ENCODE assay signal across 8 cellular contexts in genomic region chr18:36298113-36298701, GRCh38.
DNase-seq lines count a peak whose midpoint lies in the region; ATAC-seq, FAIRE-seq and TF ChIP-seq lines count a peak whose summit lies in the region.

No MANE protein-coding gene starts in this region.

- no peak overlapping the region for H3K27ac Mint-ChIP-seq in stimulated activated effector memory CD8-positive, alpha-beta T cell treated with anti-CD3 and anti-CD28 coated beads, Interleukin-12 subunit alpha, Interleukin-12 subunit beta, amount 100 ng/mL, for 72 hours

- WGBS in iPS DF 6.9 (ENCODE audit: insufficient coverage, insufficient read length), result no CpG with 5 or more reads among the region's 67 CpGs

- H3K4me3 ChIP-seq in GM12864 (ENCODE audit: low read depth, low read length), result peak overlapping the region; percentile 34
- H3K4me3 ChIP-seq in iPS DF 6.9 (ENCODE audit: low read length), result peak overlapping the region; percentile 65

- H3K9me3 ChIP-seq in iPS DF 6.9 (ENCODE audit: control insufficient read depth, insufficient read depth, low read length), result no peaks in the 10 kb centered on the region

- no peaks in the 10 kb centered on the region for H3K9me3 Mint-ChIP-seq in stimulated activated effector memory CD8-positive, alpha-beta T cell treated with anti-CD3 and anti-CD28 coated beads, Interleukin-12 subunit alpha, Interleukin-12 subunit beta, amount 100 ng/mL, for 72 hours

- ATAC-seq in HG02798 (IDR thresholded peaks at IDR 0.05; ENCODE audit: poor library complexity, unreplicated experiment), result peak; percentile 34
- peak; percentile 9 for ATAC-seq in stimulated activated effector memory CD8-positive, alpha-beta T cell treated with anti-CD3 and anti-CD28 coated beads, Interleukin-12 subunit alpha, Interleukin-12 subunit beta, amount 100 ng/mL, for 72 hours

- H3K36me3 ChIP-seq in iPS DF 6.9 (ENCODE audit: control insufficient read depth, insufficient read depth, low read length), result no peaks in the 10 kb centered on the region

- H3K4me1 ChIP-seq in iPS DF 6.9 (ENCODE audit: control insufficient read depth, insufficient read depth, low read length), result no peaks in the 10 kb centered on the region; the same call in 1 of the 2 replicates

- no peaks in the 10 kb centered on the region for H3K4me1 Mint-ChIP-seq in stimulated activated effector memory CD8-positive, alpha-beta T cell treated with anti-CD3 and anti-CD28 coated beads, Interleukin-12 subunit alpha, Interleukin-12 subunit beta, amount 100 ng/mL, for 72 hours

- no peak overlapping the region for H3K4me3 Mint-ChIP-seq in stimulated activated effector memory CD8-positive, alpha-beta T cell treated with anti-CD3 and anti-CD28 coated beads, Interleukin-12 subunit alpha, Interleukin-12 subunit beta, amount 100 ng/mL, for 72 hours

- H3K27me3 ChIP-seq in iPS DF 6.9 (ENCODE audit: control insufficient read depth, insufficient read depth, low read length), result peaks cover 26% of the 10 kb centered on the region; the same call in 1 of the 2 replicates

- TF ChIP-seq CTCF in GM12864 (IDR thresholded peaks at IDR 0.05; ENCODE audit: low read depth, low read length, missing control alignments), result no peak
- TF ChIP-seq CTCF in VCaP (conservative IDR thresholded peaks at IDR 0.05), result no peak
- no peak for TF ChIP-seq CTCF in D721Med (IDR thresholded peaks at IDR 0.05; ENCODE audit: insufficient read depth, missing control alignments)

- H3K36me3 Mint-ChIP-seq in stimulated activated effector memory CD8-positive, alpha-beta T cell treated with anti-CD3 and anti-CD28 coated beads, Interleukin-12 subunit alpha, Interleukin-12 subunit beta, amount 100 ng/mL, for 72 hours, result no peaks in the 10 kb centered on the region

- no peak for FAIRE-seq in D721Med (lab: Jason Lieb, UNC)

- DNase-seq in GM12864 (ENCODE audit: low read depth) (no peak), iPS DF 6.9 (ENCODE audit: low read depth, low spot score) (no peak), D721Med (ENCODE audit: insufficient read length, low spot score) (no peak), NCI-H2029 (lab: John Stamatoyannopoulos, UW) (no peak)
- no peak for DNase-seq in stimulated activated effector memory CD8-positive, alpha-beta T cell treated with anti-CD3 and anti-CD28 coated beads, Interleukin-12 subunit alpha, Interleukin-12 subunit beta, amount 100 ng/mL, for 72 hours (ENCODE audit: low spot score in 2 of 2)
- no peak for DNase-seq in activated CD4-positive, alpha-beta T cell treated with anti-CD3 and anti-CD28 coated beads for 4 hours

- peak overlapping the region; percentile 88 for H3K27ac ChIP-seq in VCaP
- no peak overlapping the region for H3K27ac ChIP-seq in iPS DF 6.9 (ENCODE audit: low read length)
